In the genomic region with DNA sequence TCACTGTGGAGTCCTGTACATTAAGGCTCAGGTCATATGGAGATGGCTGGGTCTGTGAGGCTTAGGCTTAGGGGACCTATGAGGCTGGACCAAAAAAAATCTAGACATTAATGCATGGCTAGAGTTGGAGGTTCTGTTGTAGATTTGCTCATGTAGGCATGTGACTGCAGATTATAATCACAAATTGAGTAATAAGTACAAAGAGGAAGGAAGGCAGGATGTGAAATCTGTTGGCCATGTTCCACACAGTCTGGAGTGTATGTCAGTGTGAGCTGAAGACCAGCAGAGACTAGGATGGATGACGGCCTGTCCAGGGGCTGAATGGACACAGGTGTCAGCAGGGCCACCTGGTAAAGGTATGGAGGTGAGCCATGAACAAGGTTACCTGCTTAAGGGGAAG, we compare ENCODE assay signal across 9 cellular contexts. TPM values are rescaled to one million over a fixed set of nuclear protein-coding genes. Genes with fewer than 3 reads are reported as not detected.
A peak's percentile ranks its signal among the peaks of the same experiment; 100 is the strongest.
DNase-seq lines count a peak whose midpoint lies in the region; ATAC-seq and TF ChIP-seq lines count a peak whose summit lies in the region.
"Had no signal": no experiment of that assay in that cellular context is flagged by ENCODE, and none has a peak within 500 bp of the region (broad histone marks: within the 10 kb centered on the region; RNA-seq: fewer than 3 reads in every experiment).

Gene ST3GAL6, plus strand, starts transcription at position 265 of the 400 bp plus-strand sequence. CDS start 5,101 bp downstream, outside the sequence.

- peak within 1 kb of the TSS; percentile 55 for H3K4me3 ChIP-seq in OCI-LY3 (ENCODE audit: low read length)

- H3K9ac ChIP-seq in OCI-LY3 (ENCODE audit: low read length), result peak within 1 kb of the TSS; percentile 38; the same call in 1 of the 2 replicates

- no peaks in the 10 kb centered on the region for H3K36me3 Mint-ChIP-seq in glutamatergic neuron (ENCODE audit: unreplicated experiment)
- H3K36me3 Mint-ChIP-seq in stimulated activated effector memory CD8-positive, alpha-beta T cell treated with anti-CD3 and anti-CD28 coated beads, Interleukin-12 subunit alpha, Interleukin-12 subunit beta, amount 100 ng/mL, for 72 hours, result no peaks in the 10 kb centered on the region

- H3K4me1 Mint-ChIP-seq in glutamatergic neuron (ENCODE audit: low read depth, unreplicated experiment), result peaks cover 28% of the 10 kb centered on the region
- H3K4me1 Mint-ChIP-seq in stimulated activated effector memory CD8-positive, alpha-beta T cell treated with anti-CD3 and anti-CD28 coated beads, Interleukin-12 subunit alpha, Interleukin-12 subunit beta, amount 100 ng/mL, for 72 hours, result no peaks in the 10 kb centered on the region

- no peaks in the 10 kb centered on the region for H3K27me3 Mint-ChIP-seq in glutamatergic neuron (ENCODE audit: unreplicated experiment)

- H3K36me3 ChIP-seq in OCI-LY3 (replicated peaks; ENCODE audit: low read depth, low read length), result no peaks in the 10 kb centered on the region

- H3K27ac Mint-ChIP-seq in glutamatergic neuron (ENCODE audit: unreplicated experiment), result peak within 1 kb of the TSS; percentile 62
- no peak within 1 kb of the TSS for H3K27ac Mint-ChIP-seq in stimulated activated effector memory CD8-positive, alpha-beta T cell treated with anti-CD3 and anti-CD28 coated beads, Interleukin-12 subunit alpha, Interleukin-12 subunit beta, amount 100 ng/mL, for 72 hours

- TF ChIP-seq CTCF in OCI-LY3 (IDR thresholded peaks at IDR 0.05; ENCODE audit: low read depth, low read length), result no peak
- TF ChIP-seq CTCF in glutamatergic neuron (IDR thresholded peaks at IDR 0.05; ENCODE audit: partially characterized antibody, unreplicated experiment), result no peak

- no peaks in the 10 kb centered on the region for H3K27me3 ChIP-seq in OCI-LY3 (ENCODE audit: low read depth, low read length)

- H3K9me3 ChIP-seq in OCI-LY3 (ENCODE audit: insufficient read depth, low read length), result no peaks in the 10 kb centered on the region

- H3K4me3 Mint-ChIP-seq in glutamatergic neuron (ENCODE audit: unreplicated experiment), result peak within 1 kb of the TSS; percentile 37
- H3K4me3 Mint-ChIP-seq in stimulated activated effector memory CD8-positive, alpha-beta T cell treated with anti-CD3 and anti-CD28 coated beads, Interleukin-12 subunit alpha, Interleukin-12 subunit beta, amount 100 ng/mL, for 72 hours, result no peak within 1 kb of the TSS

- DNase-seq in glutamatergic neuron, result no peak
- no peak for DNase-seq in stimulated activated effector memory CD8-positive, alpha-beta T cell treated with anti-CD3 and anti-CD28 coated beads, Interleukin-12 subunit alpha, Interleukin-12 subunit beta, amount 100 ng/mL, for 72 hours (ENCODE audit: low spot score in 2 of 2)
- DNase-seq in NCI-H1694 (lab: John Stamatoyannopoulos, UW), result no peak
- no peak for DNase-seq in activated naive CD4-positive, alpha-beta T cell treated with anti-CD3 and anti-CD28 coated beads, Interleukin-2, amount 50 U/mL, for 16 hours
- DNase-seq in ACHN, result no peak
- DNase-seq in NCI-H1417 treated with DMSO at 0.1 percent for 48 hours (lab: John Stamatoyannopoulos, UW), result no peak
- DNase-seq: activated gamma-delta T cell treated with Interleukin-2 at 50 U/mL for 16 hours had no signal

- no peaks in the 10 kb centered on the region for H3K9me3 Mint-ChIP-seq in glutamatergic neuron (ENCODE audit: unreplicated experiment)
- no peaks in the 10 kb centered on the region for H3K9me3 Mint-ChIP-seq in stimulated activated effector memory CD8-positive, alpha-beta T cell treated with anti-CD3 and anti-CD28 coated beads, Interleukin-12 subunit alpha, Interleukin-12 subunit beta, amount 100 ng/mL, for 72 hours

- H4K20me1 ChIP-seq in OCI-LY3 (ENCODE audit: insufficient read depth, low read length), result no peaks in the 10 kb centered on the region

- H3K4me2 ChIP-seq in OCI-LY3 (ENCODE audit: low read length), result peak within 1 kb of the TSS; percentile 76

- H3K27ac ChIP-seq in OCI-LY3 (ENCODE audit: low read length), result peak within 1 kb of the TSS; percentile 60

- H2AFZ ChIP-seq in OCI-LY3 (ENCODE audit: low read depth, low read length), result peak within 1 kb of the TSS; percentile 81

- peaks cover 69% of the 10 kb centered on the region for H3K4me1 ChIP-seq in OCI-LY3 (ENCODE audit: low read length)

- H3K79me2 ChIP-seq in OCI-LY3 (ENCODE audit: low read length), result no peaks in the 10 kb centered on the region

- ATAC-seq in GM19324 (IDR thresholded peaks at IDR 0.05; ENCODE audit: low FRiP score, unreplicated experiment), result peak; percentile 36
- ATAC-seq in stimulated activated effector memory CD8-positive, alpha-beta T cell treated with anti-CD3 and anti-CD28 coated beads, Interleukin-12 subunit alpha, Interleukin-12 subunit beta, amount 100 ng/mL, for 72 hours, result peak; percentile 8

- in situ Hi-C loops in ACHN (cut with HindIII; ENCODE audit: low pct_ligation_motif_present, low pct_unique_long_range_greater_than_20kb, low sequenced_read_pairs), result no loop called here

RNA-seq across cellular contexts. Expression of gene ST3GAL6, which starts in this region (rescaled TPM):
- 52.9 TPM for total RNA-seq in glutamatergic neuron (ENCODE audit: unreplicated experiment)
